19 cellular contexts compared by ENCODE assay signal in the genomic region with DNA sequence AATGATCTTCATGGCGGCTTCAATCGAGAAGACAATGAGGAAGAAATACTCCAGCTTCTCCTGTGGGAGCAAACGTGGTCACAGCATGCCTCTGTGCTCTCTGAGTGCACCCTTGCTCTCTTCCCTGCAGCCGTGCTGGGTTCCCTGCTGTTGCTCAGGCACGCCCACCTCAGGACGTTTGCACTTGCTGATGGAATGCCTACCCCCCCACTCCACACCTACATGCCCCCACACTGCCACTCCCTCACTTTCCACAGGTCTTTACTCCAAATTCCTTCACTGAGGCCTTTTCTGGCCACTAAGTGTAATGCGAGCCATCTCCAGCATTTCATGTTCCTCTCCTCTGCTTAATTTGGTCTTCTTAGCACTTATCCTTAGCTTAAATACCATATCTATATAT. TPM values are rescaled to one million over a fixed set of nuclear protein-coding genes. Genes with fewer than 3 reads are reported as not detected.
DNase-seq lines count a peak whose midpoint lies in the region; ATAC-seq, FAIRE-seq and TF ChIP-seq lines count a peak whose summit lies in the region.
"Had no signal": no experiment of that assay in that cellular context is flagged by ENCODE, and none has a peak within 500 bp of the region (broad histone marks: within the 10 kb centered on the region; RNA-seq: fewer than 3 reads in every experiment).

No MANE protein-coding gene starts in this region.

- no peak for FAIRE-seq in K562 (lab: Jason Lieb, UNC)
- FAIRE-seq: G401.6, GM12892, H54 had no signal

- no peak for TF ChIP-seq RAD21 in K562 (CRISPR knock-in tag; conservative IDR thresholded peaks at IDR 0.05 in 1 of 2, IDR thresholded peaks at IDR 0.05 in 1 of 2)

- H3K4me1 Mint-ChIP-seq in neural crest cell = peaks cover 23% of the 10 kb centered on the region
- H3K4me1 Mint-ChIP-seq: CD4-positive, alpha-beta memory T cell had no signal

- H3K27me3 ChIP-seq in K562 (ENCODE audit: control insufficient read depth in 2 of 2, insufficient read depth in 2 of 2, low read length in 2 of 2) (peaks cover 60 to 86% of the 10 kb centered on the region in 2 experiments), gastrocnemius medialis (no peaks in the 10 kb centered on the region)

- intact Hi-C loops in K562 (cut with micrococcal nuclease) (no loop called here), gastrocnemius medialis (cut with DNase I; ENCODE audit: low total_unique reads) (no loop called here)

- no peaks in the 10 kb centered on the region for H3K27me3 Mint-ChIP-seq in neural crest cell (ENCODE audit: low read depth)

- POLR2A ChIA-PET in K562 (lab: Yijun Ruan, JAX) = interaction anchor here (0.7 to 1.3 kb wide), 3 partner anchors 11 to 229 kb away, joined by 3 read pairs; no protein-coding TSS in a partner anchor

- no peak for TF ChIP-seq EP300 in K562 (IDR thresholded peaks at IDR 0.05; ENCODE audit: low read length)

- no peak overlapping the region for H3K4me2 ChIP-seq in K562 (ENCODE audit: insufficient read depth, low read length)
- H3K4me2 ChIP-seq: GM23338 had no signal

- peak overlapping the region; percentile 72 for H3K27ac Mint-ChIP-seq in neural crest cell (ENCODE audit: unreplicated experiment)
- H3K27ac Mint-ChIP-seq: GM23338 had no signal

- no peak overlapping the region for H2AFZ ChIP-seq in K562 (ENCODE audit: low read depth, low read length)
- H2AFZ ChIP-seq: GM23338 had no signal

- H3K9me1 ChIP-seq in K562 (ENCODE audit: control insufficient read depth, insufficient read depth, low read length) = no peaks in the 10 kb centered on the region

- CTCF ChIA-PET in K562 (lab: Yijun Ruan, JAX; ENCODE audit: low intra/inter-chr PET ratio) = interaction anchor here (0.6 kb wide), 1 partner anchor 30 kb away, joined by 3 read pairs; no protein-coding TSS in a partner anchor

- H3K4me3 ChIP-seq in K562 (no peak overlapping the region), gastrocnemius medialis (no peak overlapping the region)
- H3K4me3 ChIP-seq: GM23338, HAP-1 had no signal

- BruUV-seq in K562 (replicated peaks; lab: Mats Ljungman, UMichigan) = no TSS peak

- TF ChIP-seq CTCF in K562 (IDR thresholded peaks at IDR 0.05 in 2 of 3, conservative IDR thresholded peaks at IDR 0.05 in 1 of 3; ENCODE audit: insufficient read depth in 2 of 3, low read depth in 1 of 3, low read length in 3 of 3) (no peak), neural crest cell (conservative IDR thresholded peaks at IDR 0.05) (no peak), gastrocnemius medialis (IDR thresholded peaks at IDR 0.05 in 4 of 5, conservative IDR thresholded peaks at IDR 0.05 in 1 of 5) (no peak)

- H3K36me3 ChIP-seq in K562 (ENCODE audit: control insufficient read depth, insufficient read depth, low read length) = no peaks in the 10 kb centered on the region
- no peaks in the 10 kb centered on the region for H3K36me3 ChIP-seq in gastrocnemius medialis
- H3K36me3 ChIP-seq: HAP-1 had no signal

- no peak overlapping the region for H3K27ac ChIP-seq in K562 (ENCODE audit: extremely low read depth, low read depth, low read length)
- peak overlapping the region; percentile 89 to 98 (median 96) for H3K27ac ChIP-seq in gastrocnemius medialis

- H3K9me3 Mint-ChIP-seq in neural crest cell = no peaks in the 10 kb centered on the region
- H3K9me3 Mint-ChIP-seq: GM23338 had no signal

- H3K4me1 ChIP-seq in K562 (replicated peaks in 1 of 2; ENCODE audit: control insufficient read depth in 2 of 2, insufficient read depth in 2 of 2, low read length in 2 of 2) (no peaks in the 10 kb centered on the region), gastrocnemius medialis (peaks cover 71 to 86% of the 10 kb centered on the region in 2 donors)
- H3K4me1 ChIP-seq: Caco-2, HAP-1 had no signal

- H3K9me3 ChIP-seq in K562 (replicated peaks; ENCODE audit: control insufficient read depth, insufficient read depth, low read depth, low read length) (no peaks in the 10 kb centered on the region), gastrocnemius medialis (no peaks in the 10 kb centered on the region)
- H3K9me3 ChIP-seq: Caco-2, HAP-1 had no signal

- H3K9ac ChIP-seq in K562 (ENCODE audit: insufficient read depth in 1 of 2, low read depth in 2 of 2, low read length in 2 of 2) = 0 out of 4 replicates have a peak overlapping the region, but pooled peaks of 1 of the 2 experiments have one; percentile 16

- 3% methylated on average over 7 of the region's 7 CpGs for WGBS in K562 (ENCODE audit: insufficient coverage, low coverage, missing lambda C conversion rate)

- no peak overlapping the region for H3K4me3 Mint-ChIP-seq in neural crest cell
- H3K4me3 Mint-ChIP-seq: CD4-positive, alpha-beta memory T cell; GM23338 had no signal

- no peaks in the 10 kb centered on the region for H3K79me2 ChIP-seq in K562 (ENCODE audit: control insufficient read depth, insufficient read depth, low read length)

- in situ Hi-C loops in K562 (cut with MboI) = no loop called here
- in situ Hi-C loops in gastrocnemius medialis (cut with MboI; ENCODE audit: low sequenced_read_pairs in 4 of 4) = no loop called here

- peaks cover 7% of the 10 kb centered on the region; the same call in 1 of the 2 replicates for H4K20me1 ChIP-seq in K562 (replicated peaks; ENCODE audit: control insufficient read depth, insufficient read depth, low read length)

- TF ChIP-seq POLR2A in K562 (conservative IDR thresholded peaks at IDR 0.05) (no peak), gastrocnemius medialis (IDR thresholded peaks at IDR 0.05) (no peak)

- DNase-seq in K562 (ENCODE audit: extremely low read depth in 1 of 4, low spot score in 3 of 4) = no peak
- no peak for DNase-seq in neural crest cell (ENCODE audit: low read depth, low spot score)
- DNase-seq in gastrocnemius medialis = no peak
- no peak for DNase-seq in activated T-cell treated with anti-CD3 and anti-CD28 coated beads, Interleukin-2, amount 50 U/mL, for 1 hour
- DNase-seq in stimulated activated CD4-positive, alpha-beta T cell treated with anti-CD3 and anti-CD28 coated beads, Interleukin-15, amount 100 ng/mL, for 24 hours = no peak
- DNase-seq: C1 segment of cervical spinal cord; Caco-2; CD4-positive, alpha-beta memory T cell; DMS153; DND-41 had no signal

- H3K36me3 Mint-ChIP-seq in neural crest cell (ENCODE audit: low read depth) = no peaks in the 10 kb centered on the region
- H3K36me3 Mint-ChIP-seq: CD4-positive, alpha-beta memory T cell had no signal

- ATAC-seq in K562 (no peak), gastrocnemius medialis (no peak), GM21528 (IDR thresholded peaks at IDR 0.05; ENCODE audit: low FRiP score, unreplicated experiment) (no peak)
- ATAC-seq: GM23338 had no signal

TF ChIP-seq in K562, 482 proteins besides CTCF, POLR2A, EP300 and RAD21:
- TF ChIP-seq, protein P1, sequence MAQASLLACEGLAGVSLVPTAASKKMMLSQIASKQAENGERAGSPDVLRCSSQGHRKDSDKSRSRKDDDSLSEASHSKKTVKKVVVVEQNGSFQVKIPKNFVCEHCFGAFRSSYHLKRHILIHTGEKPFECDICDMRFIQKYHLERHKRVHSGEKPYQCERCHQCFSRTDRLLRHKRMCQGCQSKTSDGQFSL (CRISPR knock-in tag; IDR thresholded peaks at IDR 0.05) = peak; percentile 67; the same call in 1 of the 2 replicates
- TF ChIP-seq, protein P1 (tag; IDR thresholded peaks at IDR 0.05) = no peak; a peak in 1 of 4 replicates
- TF ChIP-seq FOXA3 (CRISPR knock-in tag; conservative IDR thresholded peaks at IDR 0.05 in 1 of 2, IDR thresholded peaks at IDR 0.05 in 1 of 2) = no peak
TF ChIP-seq in K562: peak in this region for 1.

RNA-seq across cellular contexts. Expression of a gene that starts 18.3 kb away (rescaled TPM):
- not detected in 2 replicates for total RNA-seq in K562 (2011; cell fraction: chromatin; rRNA removed; ENCODE audit: low replicate concordance)
- not detected in 2 replicates for total RNA-seq in K562 (2011; cell fraction: nucleolus; rRNA removed)
- total RNA-seq in K562 (2011; cell fraction: nucleoplasm; rRNA removed) = not detected in 2 replicates
- not detected in 2 replicates for total RNA-seq in K562 (2014; rRNA removed)
- not detected in 2 replicates for total RNA-seq in K562 (2014; rRNA removed; fragmentation: Illumina TruSeq; extraction: Trizol)
- not detected in 2 replicates for total RNA-seq in K562 (2015; rRNA removed; fragmentation: Illumina TruSeq; extraction: Trizol)
- not detected in 2 replicates for total RNA-seq in K562 (2021)
- not detected in 2 replicates for polyA plus RNA-seq in K562 (2011; rRNA removed)
- polyA plus RNA-seq in K562 (2011; cell fraction: cytosol; rRNA removed) = not detected in 2 replicates
- polyA plus RNA-seq in K562 (2011; cell fraction: nucleus; rRNA removed) = not detected in 2 replicates
- 0.01 TPM in 1 of 2 replicates, not detected in the other for polyA plus RNA-seq in K562 (2012)
- not detected in 2 replicates for polyA plus RNA-seq in K562 (2014; fragmentation: Illumina TruSeq; extraction: Trizol)
- not detected for polyA plus RNA-seq in K562 (2014; fragmentation: Nextera tagmentation; extraction: Ambion mirVana)
- not detected in 2 replicates for polyA plus RNA-seq in K562 (2014; rRNA removed)
- not detected in 2 replicates for polyA minus RNA-seq in K562 (2011; rRNA and poly(A)+ RNA removed)
- not detected in 2 replicates for polyA minus RNA-seq in K562 (2011; cell fraction: cytosol; rRNA and poly(A)+ RNA removed)
- not detected in 2 replicates for polyA minus RNA-seq in K562 (2011; cell fraction: nucleus; rRNA and poly(A)+ RNA removed)
- 0.07 TPM in 2 replicates for total RNA-seq in neural crest cell
- 10 to 100 TPM; 74.3 to 93.5 (median 81.2) TPM for total RNA-seq in gastrocnemius medialis
- total RNA-seq: A172; A673; CD4-positive, alpha-beta memory T cell had no signal
- polyA plus RNA-seq: BJ; CD4-positive, alpha-beta memory T cell; GM23338 had no signal

RNA-seq across cellular contexts. Expression of a gene that starts 33.0 kb away (rescaled TPM):
- not detected in 2 replicates for total RNA-seq in K562 (2011; cell fraction: chromatin; rRNA removed; ENCODE audit: low replicate concordance)
- total RNA-seq in K562 (2011; cell fraction: nucleolus; rRNA removed) = not detected in 2 replicates
- not detected in 2 replicates for total RNA-seq in K562 (2011; cell fraction: nucleoplasm; rRNA removed)
- total RNA-seq in K562 (2014; rRNA removed) (0.09 TPM in 1 of 2 replicates, not detected in the other), K562 (2014; rRNA removed; fragmentation: Illumina TruSeq; extraction: Trizol) (not detected in 2 replicates), K562 (2015; rRNA removed; fragmentation: Illumina TruSeq; extraction: Trizol) (not detected in 2 replicates), K562 (2021) (not detected in 2 replicates), neural crest cell (not detected in 2 replicates), gastrocnemius medialis (not detected)
- polyA plus RNA-seq in K562 (2011; rRNA removed) (not detected in 2 replicates), K562 (2014; fragmentation: Illumina TruSeq; extraction: Trizol) (not detected in 2 replicates), K562 (2014; fragmentation: Nextera tagmentation; extraction: Ambion mirVana) (not detected), K562 (2014; rRNA removed) (not detected in 2 replicates)
- not detected in 2 replicates for polyA plus RNA-seq in K562 (2011; cell fraction: cytosol; rRNA removed)
- not detected in 2 replicates for polyA plus RNA-seq in K562 (2011; cell fraction: nucleus; rRNA removed)
- not detected in 2 replicates for polyA plus RNA-seq in K562 (2012)
- not detected in 2 replicates for polyA minus RNA-seq in K562 (2011; rRNA and poly(A)+ RNA removed)
- polyA minus RNA-seq in K562 (2011; cell fraction: cytosol; rRNA and poly(A)+ RNA removed) = not detected in 2 replicates
- not detected in 2 replicates for polyA minus RNA-seq in K562 (2011; cell fraction: nucleus; rRNA and poly(A)+ RNA removed)
- total RNA-seq: A172, A673, GM23338 had no signal
- polyA plus RNA-seq: CD4-positive, alpha-beta memory T cell; GM23338 had no signal

Comparison
In these comparisons a context has a peak if more than half of its experiments do, and no peak if none do; other contexts are left out.
1. RNA of a gene that starts 18.3 kb away (total RNA-seq): 74.3 to 93.5 TPM in gastrocnemius medialis; 0.07 TPM in neural crest cell and not detected in K562; every median in the first group is over 10 times any median in the second.